Comparison of ENCODE assay signal across 8 cellular contexts in genomic region chrX:103687696-103688191, GRCh38. TPM values are rescaled to one million over a fixed set of nuclear protein-coding genes. Genes with fewer than 3 reads are reported as not detected.
DNase-seq lines count a peak whose midpoint lies in the region; ATAC-seq and TF ChIP-seq lines count a peak whose summit lies in the region.

No MANE protein-coding gene starts in this region.

- H3K4me3 ChIP-seq in NB4 (ENCODE audit: low read depth, low read length) (peak overlapping the region; percentile 83), left ventricle myocardium inferior (peak overlapping the region; percentile 75)

- peaks cover 7% of the 10 kb centered on the region for H3K4me1 Mint-ChIP-seq in progenitor cell of endocrine pancreas (ENCODE audit: low read depth)

- peaks cover 19% of the 10 kb centered on the region for H3K36me3 ChIP-seq in left ventricle myocardium inferior

- peaks cover 8% of the 10 kb centered on the region for H3K36me3 Mint-ChIP-seq in progenitor cell of endocrine pancreas (ENCODE audit: insufficient read depth)

- H3K4me3 Mint-ChIP-seq in progenitor cell of endocrine pancreas (ENCODE audit: low read depth) = no peak overlapping the region

- H3K9me3 ChIP-seq in left ventricle myocardium inferior (replicated peaks) = no peaks in the 10 kb centered on the region

- no peak overlapping the region for H3K27ac Mint-ChIP-seq in progenitor cell of endocrine pancreas

- TF ChIP-seq CTCF in NB4 (IDR thresholded peaks at IDR 0.05; ENCODE audit: low read depth, low read length) (peak; percentile 43), left ventricle myocardium inferior (IDR thresholded peaks at IDR 0.05; ENCODE audit: borderline replicate concordance) (peak; percentile 55), progenitor cell of endocrine pancreas (IDR thresholded peaks at IDR 0.05; ENCODE audit: unreplicated experiment) (peak; percentile 71)

- peak; percentile 91 for DNase-seq in ELF-1 (ENCODE audit: low read depth, low spot score)
- peak; percentile 71 for DNase-seq in NB4 (ENCODE audit: low read depth)
- peak; percentile 26 for DNase-seq in SKM-1 (lab: John Stamatoyannopoulos, UW; ENCODE audit: unreplicated experiment)
- DNase-seq in amniotic epithelial cell (ENCODE audit: low read depth) = peak; percentile 76
- DNase-seq in left ventricle myocardium inferior = peak; percentile 37
- peak; percentile 51 for DNase-seq in progenitor cell of endocrine pancreas (ENCODE audit: low spot score, unreplicated experiment)

- peaks cover 24% of the 10 kb centered on the region for H3K4me1 ChIP-seq in left ventricle myocardium inferior

- no peaks in the 10 kb centered on the region for H3K27me3 ChIP-seq in left ventricle myocardium inferior (ENCODE audit: low read depth)

- intact Hi-C loops in left ventricle myocardium inferior (cut with micrococcal nuclease) = no loop called here

- ATAC-seq in GM21515 (IDR thresholded peaks at IDR 0.05; ENCODE audit: unreplicated experiment) (no peak), GM18520 (IDR thresholded peaks at IDR 0.05; ENCODE audit: unreplicated experiment) (no peak)

- no peaks in the 10 kb centered on the region for H3K27me3 Mint-ChIP-seq in progenitor cell of endocrine pancreas

- H3K9me3 Mint-ChIP-seq in progenitor cell of endocrine pancreas (ENCODE audit: low read depth) = no peaks in the 10 kb centered on the region

- H3K27ac ChIP-seq in left ventricle myocardium inferior (replicated peaks) = peak overlapping the region; percentile 98

- TF ChIP-seq POLR2A in NB4 (IDR thresholded peaks at IDR 0.05; ENCODE audit: extremely low read depth, insufficient read length) = peak; percentile 20

RNA-seq across cellular contexts. Expression of gene MORF4L2, which starts 1.2 kb away (rescaled TPM):
- total RNA-seq in left ventricle myocardium inferior = 156 TPM
- total RNA-seq in progenitor cell of endocrine pancreas = 479 and 507 TPM in 2 replicates

RNA-seq across cellular contexts. Expression of gene TMEM31, which starts 23.0 kb away (rescaled TPM):
- not detected for total RNA-seq in left ventricle myocardium inferior
- 0.55 and 0.89 TPM in 2 replicates for total RNA-seq in progenitor cell of endocrine pancreas

RNA-seq across cellular contexts. Expression of gene TCEAL1, which starts 59.0 kb away (rescaled TPM):
- total RNA-seq in left ventricle myocardium inferior = 22.9 TPM
- 18.9 and 21.5 TPM in 2 replicates for total RNA-seq in progenitor cell of endocrine pancreas

Comparison
In these comparisons a context has a peak if more than half of its experiments do, and no peak if none do; other contexts are left out.
1. DNase-seq: peak in every context shown above with its lines; median percentile 91 in ELF-1; 76 in amniotic epithelial cell; 71 in NB4; 51 in progenitor cell of endocrine pancreas; 37 in left ventricle myocardium inferior; 26 in SKM-1.